In the genomic region with DNA sequence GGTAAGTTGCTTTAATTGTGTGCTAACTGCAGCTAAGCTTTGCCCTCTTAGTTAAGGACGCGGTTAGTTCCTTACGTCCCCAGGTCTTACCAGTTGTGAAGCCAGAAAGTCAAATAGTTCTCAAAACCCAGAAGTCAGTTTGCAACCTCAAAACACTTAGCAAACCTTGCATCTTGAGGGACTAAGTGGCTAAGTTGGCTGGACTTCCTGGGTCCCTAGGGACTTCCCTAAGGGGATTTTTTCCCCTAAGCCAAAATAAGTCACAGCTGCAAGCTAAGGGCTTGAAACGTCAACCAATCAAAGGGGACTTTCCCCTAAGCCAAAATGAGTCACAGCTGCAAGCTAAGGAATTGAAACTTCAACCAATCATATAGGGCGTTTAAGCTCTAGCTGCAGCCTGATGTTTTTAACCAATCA, we compare ENCODE assay signal across 12 cellular contexts. TPM values are rescaled to one million over a fixed set of nuclear protein-coding genes. Genes with fewer than 3 reads are reported as not detected.
A peak's percentile ranks its signal among the peaks of the same experiment; 100 is the strongest.
DNase-seq lines count a peak whose midpoint lies in the region; ATAC-seq, FAIRE-seq and TF ChIP-seq lines count a peak whose summit lies in the region.
"Had no signal": no experiment of that assay in that cellular context is flagged by ENCODE, and none has a peak within 500 bp of the region (broad histone marks: within the 10 kb centered on the region; RNA-seq: fewer than 3 reads in every experiment).

No MANE protein-coding gene starts in this region.

- intact Hi-C loops in Right ventricle myocardium inferior (cut with DNase I): no loop called here

- DNase-seq in stimulated activated CD4-positive, alpha-beta T cell treated with anti-CD3 and anti-CD28 coated beads, Interleukin-15, amount 100 ng/mL, for 24 hours: peak; percentile 23
- DNase-seq in stimulated activated CD4-positive, alpha-beta T cell treated with anti-CD3 and anti-CD28 coated beads, Interleukin-2, amount 100 ng/mL, for 48 hours: no peak
- peak; percentile 16 for DNase-seq in activated CD4-positive, alpha-beta memory T cell treated with anti-CD3 and anti-CD28 coated beads, Interleukin-2, amount 10 ng/mL, durations not matched to agents 7 days and 5 days
- DNase-seq in stimulated activated naive CD8-positive, alpha-beta T cell treated with anti-CD3 and anti-CD28 coated beads, Interleukin-15, amount 100 ng/mL, for 72 hours: peak; percentile 30 to 73
- DNase-seq in H54 (ENCODE audit: insufficient read length, low spot score): no peak
- no peak for DNase-seq in Right ventricle myocardium inferior (ENCODE audit: missing footprints)
- no peak for DNase-seq in LoVo (ENCODE audit: low spot score)
- DNase-seq: activated CD8-positive, alpha-beta memory T cell treated with anti-CD3 and anti-CD28 coated beads, Interleukin-2, amount 10 ng/mL, durations not matched to agents 7 days and 5 days; sigmoid colon had no signal

- peaks cover 5% of the 10 kb centered on the region for H3K27me3 Mint-ChIP-seq in activated CD4-positive, alpha-beta memory T cell treated with anti-CD3 and anti-CD28 coated beads, Interleukin-2, amount 10 ng/mL, durations not matched to agents 7 days and 5 days
- H3K27me3 Mint-ChIP-seq in stimulated activated naive CD8-positive, alpha-beta T cell treated with anti-CD3 and anti-CD28 coated beads, Interleukin-15, amount 100 ng/mL, for 72 hours: peaks cover 50% of the 10 kb centered on the region

- FAIRE-seq in H54 (lab: Jason Lieb, UNC): no peak
- FAIRE-seq: RCC 7860 had no signal

- H3K4me3 Mint-ChIP-seq in activated CD4-positive, alpha-beta memory T cell treated with anti-CD3 and anti-CD28 coated beads, Interleukin-2, amount 10 ng/mL, durations not matched to agents 7 days and 5 days: no peak overlapping the region
- H3K4me3 Mint-ChIP-seq in stimulated activated naive CD8-positive, alpha-beta T cell treated with anti-CD3 and anti-CD28 coated beads, Interleukin-15, amount 100 ng/mL, for 72 hours: no peak overlapping the region
- H3K4me3 Mint-ChIP-seq: activated CD8-positive, alpha-beta memory T cell treated with anti-CD3 and anti-CD28 coated beads, Interleukin-2, amount 10 ng/mL, durations not matched to agents 7 days and 5 days had no signal

- CTCF ChIA-PET in activated CD4-positive, alpha-beta memory T cell treated with anti-CD3 and anti-CD28 coated beads, Interleukin-2, amount 10 ng/mL, durations not matched to agents 7 days and 5 days (lab: Charles Lee): no interaction called here

- no peaks in the 10 kb centered on the region for H3K36me3 Mint-ChIP-seq in activated CD4-positive, alpha-beta memory T cell treated with anti-CD3 and anti-CD28 coated beads, Interleukin-2, amount 10 ng/mL, durations not matched to agents 7 days and 5 days (ENCODE audit: low read depth)
- H3K36me3 Mint-ChIP-seq: activated CD8-positive, alpha-beta memory T cell treated with anti-CD3 and anti-CD28 coated beads, Interleukin-2, amount 10 ng/mL, durations not matched to agents 7 days and 5 days had no signal

- POLR2A ChIA-PET in activated CD4-positive, alpha-beta memory T cell treated with anti-CD3 and anti-CD28 coated beads, Interleukin-2, amount 10 ng/mL, durations not matched to agents 7 days and 5 days (lab: Charles Lee): no interaction called here

- H3K9me3 Mint-ChIP-seq in activated CD4-positive, alpha-beta memory T cell treated with anti-CD3 and anti-CD28 coated beads, Interleukin-2, amount 10 ng/mL, durations not matched to agents 7 days and 5 days: no peaks in the 10 kb centered on the region
- peaks cover 0 to 11% of the 10 kb centered on the region in 2 donors for H3K9me3 Mint-ChIP-seq in stimulated activated naive CD8-positive, alpha-beta T cell treated with anti-CD3 and anti-CD28 coated beads, Interleukin-15, amount 100 ng/mL, for 72 hours

- ATAC-seq in HG02798 (IDR thresholded peaks at IDR 0.05; ENCODE audit: poor library complexity, unreplicated experiment): peak; percentile 70
- ATAC-seq in stimulated activated naive CD8-positive, alpha-beta T cell treated with anti-CD3 and anti-CD28 coated beads, Interleukin-15, amount 100 ng/mL, for 72 hours: peak; percentile 90
- ATAC-seq in Right ventricle myocardium inferior: no peak
- ATAC-seq: activated CD8-positive, alpha-beta memory T cell treated with anti-CD3 and anti-CD28 coated beads, Interleukin-2, amount 10 ng/mL, durations not matched to agents 7 days and 5 days had no signal

- H3K4me1 Mint-ChIP-seq in activated CD4-positive, alpha-beta memory T cell treated with anti-CD3 and anti-CD28 coated beads, Interleukin-2, amount 10 ng/mL, durations not matched to agents 7 days and 5 days: no peaks in the 10 kb centered on the region
- H3K4me1 Mint-ChIP-seq in stimulated activated naive CD8-positive, alpha-beta T cell treated with anti-CD3 and anti-CD28 coated beads, Interleukin-15, amount 100 ng/mL, for 72 hours: peaks cover 6% of the 10 kb centered on the region

- no peak for TF ChIP-seq POLR2A in H54 (IDR thresholded peaks at IDR 0.05; ENCODE audit: low read depth, low read length)

- no peak overlapping the region for H3K27ac Mint-ChIP-seq in activated CD4-positive, alpha-beta memory T cell treated with anti-CD3 and anti-CD28 coated beads, Interleukin-2, amount 10 ng/mL, durations not matched to agents 7 days and 5 days
- no peak overlapping the region for H3K27ac Mint-ChIP-seq in stimulated activated naive CD8-positive, alpha-beta T cell treated with anti-CD3 and anti-CD28 coated beads, Interleukin-15, amount 100 ng/mL, for 72 hours
- H3K27ac Mint-ChIP-seq: activated CD8-positive, alpha-beta memory T cell treated with anti-CD3 and anti-CD28 coated beads, Interleukin-2, amount 10 ng/mL, durations not matched to agents 7 days and 5 days had no signal

RNA-seq across cellular contexts. Expression of gene HECW1, which starts 36.2 kb away (rescaled TPM):
- not detected for total RNA-seq in activated CD4-positive, alpha-beta memory T cell treated with anti-CD3 and anti-CD28 coated beads, Interleukin-2, amount 10 ng/mL, durations not matched to agents 7 days and 5 days
- not detected for total RNA-seq in Right ventricle myocardium inferior
- total RNA-seq: activated CD8-positive, alpha-beta memory T cell treated with anti-CD3 and anti-CD28 coated beads, Interleukin-2, amount 10 ng/mL, durations not matched to agents 7 days and 5 days; dermis microvascular lymphatic vessel endothelial cell had no signal

Comparison
In these comparisons a context has a peak if more than half of its experiments do, and no peak if none do; other contexts are left out.
1. DNase-seq: peak in stimulated activated CD4-positive, alpha-beta T cell treated with anti-CD3 and anti-CD28 coated beads, Interleukin-15, amount 100 ng/mL, for 24 hours (single experiment), activated CD4-positive, alpha-beta memory T cell treated with anti-CD3 and anti-CD28 coated beads, Interleukin-2, amount 10 ng/mL, durations not matched to agents 7 days and 5 days (single experiment) and stimulated activated naive CD8-positive, alpha-beta T cell treated with anti-CD3 and anti-CD28 coated beads, Interleukin-15, amount 100 ng/mL, for 72 hours (2 of 2); none in stimulated activated CD4-positive, alpha-beta T cell treated with anti-CD3 and anti-CD28 coated beads, Interleukin-2, amount 100 ng/mL, for 48 hours (0 of 2), H54 (single experiment), Right ventricle myocardium inferior (single experiment) and LoVo (single experiment).